ENCODE assay signal across 25 cellular contexts in the genomic region with DNA sequence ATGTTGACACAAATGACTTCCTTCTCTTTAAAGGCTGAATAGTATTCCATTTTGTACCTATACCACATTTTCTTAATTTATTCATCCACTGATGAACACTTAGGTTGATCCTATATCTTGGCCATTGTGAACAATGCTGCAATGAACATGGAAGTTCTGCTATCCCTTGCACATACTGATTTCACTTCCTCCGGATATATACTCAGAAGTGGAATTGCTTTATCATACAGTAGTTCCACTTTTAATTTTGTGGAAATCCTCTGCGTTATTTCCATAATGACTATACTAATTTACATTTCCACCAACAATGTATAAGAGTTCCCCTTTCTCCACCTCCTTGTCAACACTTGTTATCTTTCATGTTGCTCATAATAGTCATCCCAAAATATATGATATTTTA.
"Had no signal": no experiment of that assay in that cellular context is flagged by ENCODE, and none has a peak within 500 bp of the region (broad histone marks: within the 10 kb centered on the region; RNA-seq: fewer than 3 reads in every experiment).

No MANE protein-coding gene starts in this region.

- DNase-seq: activated B cell treated with CpG ODN at 0.5 μM for 24 hours; activated CD4-positive, alpha-beta T cell treated with anti-CD3 and anti-CD28 coated beads for 1 hour; activated CD4-positive, alpha-beta T cell treated with anti-CD3 and anti-CD28 coated beads, Interleukin-2, amount 10 ng/mL, durations not matched to agents 24 days and 14 days; activated CD4-positive, alpha-beta T cell treated with anti-CD3 and anti-CD28 coated beads, Interleukin-2, amount 50 U/mL, for 48 hours; activated CD8-positive, alpha-beta memory T cell treated with anti-CD3 and anti-CD28 coated beads, Interleukin-2, amount 10 ng/mL, durations not matched to agents 7 days and 5 days; activated effector memory CD4-positive, alpha-beta T cell treated with anti-CD3 and anti-CD28 coated beads, Interleukin-2, amount 50 U/mL, for 16 hours; activated naive CD4-positive, alpha-beta T cell treated with Interleukin-2 at 50 U/mL for 16 hours; activated naive CD8-positive, alpha-beta T cell treated with anti-CD3 and anti-CD28 coated beads, Interleukin-2, amount 50 U/mL, for 24 hours; activated T-cell treated with anti-CD3 and anti-CD28 coated beads, Interleukin-2, amount 50 U/mL, for 24 hours; amniotic stem cell; body of pancreas; central memory CD4-positive, alpha-beta T cell; Kasumi-1; KBM-7; NCI-H1105; NCI-H1436 treated with DMSO at 0.1 percent for 48 hours; NCI-H187; NCI-H2081; NCI-H510A treated with DMSO at 0.1 percent for 48 hours; NCI-H69; NK-92 treated with Interleukin-12 subunit alpha and Interleukin-12 subunit beta, amount 100 ng/mL, for 24 hours; SJCRH30; T-helper 9 cell had no signal

- H3K27ac ChIP-seq: ascending aorta, body of pancreas, SJCRH30 had no signal

- H3K4me1 ChIP-seq: ascending aorta, body of pancreas, SJCRH30 had no signal

- H3K4me3 ChIP-seq: ascending aorta, body of pancreas, SJCRH30 had no signal

- ATAC-seq: activated CD8-positive, alpha-beta memory T cell treated with anti-CD3 and anti-CD28 coated beads, Interleukin-2, amount 10 ng/mL, durations not matched to agents 7 days and 5 days; activated naive CD4-positive, alpha-beta T cell treated with anti-CD3 and anti-CD28 coated beads, Interleukin-2, amount 50 U/mL, for 72 hours; activated naive CD8-positive, alpha-beta T cell treated with anti-CD3 and anti-CD28 coated beads, Interleukin-2, amount 50 U/mL, for 24 hours; body of pancreas had no signal

- H3K9me3 ChIP-seq: body of pancreas had no signal

- H3K36me3 ChIP-seq: ascending aorta, SJCRH30 had no signal

- H3K27me3 ChIP-seq: ascending aorta, body of pancreas, SJCRH30 had no signal
